ENCODE assay signal across 1 cellular context in genomic region chr9:35696520-35697215, GRCh38.
TF ChIP-seq lines count a peak whose summit lies in the region.

No MANE protein-coding gene starts in this region.

TF ChIP-seq in endothelial cell of umbilical vein, 7 proteins besides CTCF, POLR2A, EP300 and RAD21:
- TF ChIP-seq MAX (IDR thresholded peaks at IDR 0.05; ENCODE audit: insufficient read depth, insufficient read length) (no peak), POLR2AphosphoS5 (IDR thresholded peaks at IDR 0.05; ENCODE audit: insufficient read depth, low read depth, low read length) (no peak), FOS (IDR thresholded peaks at IDR 0.05; ENCODE audit: borderline replicate concordance, insufficient read depth, low read length) (no peak), EZH2 (IDR thresholded peaks at IDR 0.05; ENCODE audit: borderline replicate concordance, low read depth, low read length, severe bottlenecking) (no peak), MYC (IDR thresholded peaks at IDR 0.05; ENCODE audit: low read depth, low read length) (no peak), JUN (IDR thresholded peaks at IDR 0.05; ENCODE audit: borderline replicate concordance, insufficient read depth, insufficient read length, low read depth) (no peak), GATA2 (IDR thresholded peaks at IDR 0.05; ENCODE audit: insufficient read depth, insufficient read length, low read depth, low read length) (no peak)
